1 cellular context compared by ENCODE assay signal in the genomic region with DNA sequence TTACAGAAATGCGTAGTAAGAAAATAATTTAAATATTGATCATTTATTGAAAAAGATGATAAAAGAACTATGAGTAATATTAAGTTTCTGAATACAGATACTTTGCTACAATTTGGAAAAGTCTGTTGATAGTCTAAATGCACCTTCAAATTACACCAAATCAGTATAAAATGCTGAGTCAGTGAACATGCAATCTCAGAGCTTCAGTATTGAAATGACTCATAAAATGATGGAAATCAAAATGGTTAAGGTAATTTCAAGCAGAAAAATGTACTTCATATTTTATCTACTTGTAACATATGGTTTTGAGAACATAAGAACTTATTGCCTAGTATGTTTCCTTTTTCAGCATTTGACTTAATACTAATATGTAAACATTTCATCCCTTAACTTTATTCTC.
A peak's percentile ranks its signal among the peaks of the same experiment; 100 is the strongest.
TF ChIP-seq lines count a peak whose summit lies in the region.

No MANE protein-coding gene starts in this region.

TF ChIP-seq in K562, 482 proteins besides CTCF, POLR2A, EP300 and RAD21 (continued from another document and continues in another):
- TF ChIP-seq ZNF512 (tag; IDR thresholded peaks at IDR 0.05) (no peak), ZMIZ1 (IDR thresholded peaks at IDR 0.05; ENCODE audit: low read depth in 2 of 2, low read length in 2 of 2) (no peak), GABPB1 (CRISPR knock-in tag; IDR thresholded peaks at IDR 0.05) (no peak), RBM22 (IDR thresholded peaks at IDR 0.05; ENCODE audit: low read depth, low read length, poor library complexity, severe bottlenecking) (no peak), NR4A1 (CRISPR knock-in tag; IDR thresholded peaks at IDR 0.05) (no peak), NR4A1 (tag; IDR thresholded peaks at IDR 0.05) (no peak), KAT7 (CRISPR knock-in tag; IDR thresholded peaks at IDR 0.05; ENCODE audit: borderline replicate concordance) (no peak), KDM5B (IDR thresholded peaks at IDR 0.05; ENCODE audit: insufficient replicate concordance, low read depth, low read length) (no peak), ZFX (CRISPR knock-in tag; IDR thresholded peaks at IDR 0.05) (no peak), LCOR (CRISPR knock-in tag; IDR thresholded peaks at IDR 0.05) (no peak), HOXB6 (CRISPR knock-in tag; IDR thresholded peaks at IDR 0.05; ENCODE audit: borderline replicate concordance) (no peak), OTX1 (CRISPR knock-in tag; IDR thresholded peaks at IDR 0.05) (no peak), MYC (IDR thresholded peaks at IDR 0.05; ENCODE audit: low read depth, low read length) (no peak), MYC (CRISPR knock-in tag; IDR thresholded peaks at IDR 0.05; ENCODE audit: borderline replicate concordance, low read depth) (no peak), TOE1 (IDR thresholded peaks at IDR 0.05; ENCODE audit: borderline replicate concordance) (no peak), TOE1 (CRISPR knock-in tag; IDR thresholded peaks at IDR 0.05; ENCODE audit: borderline replicate concordance, low read depth) (no peak), FOXP1 (CRISPR knock-in tag; IDR thresholded peaks at IDR 0.05) (no peak), FUS (optimal IDR thresholded peaks at IDR 0.05; ENCODE audit: low read depth, low read length) (no peak), COPS2 (conservative IDR thresholded peaks at IDR 0.05) (no peak), HDGF (IDR thresholded peaks at IDR 0.05) (no peak), TEAD4 (IDR thresholded peaks at IDR 0.05; ENCODE audit: low read length) (no peak), TEAD4 (CRISPR knock-in tag; IDR thresholded peaks at IDR 0.05; ENCODE audit: borderline replicate concordance) (no peak), TBP (optimal IDR thresholded peaks at IDR 0.05; ENCODE audit: low read depth, low read length) (no peak), ZNF3 (CRISPR knock-in tag; IDR thresholded peaks at IDR 0.05) (no peak), ZBTB11 (CRISPR knock-in tag; IDR thresholded peaks at IDR 0.05) (no peak), PBX2 (CRISPR knock-in tag; IDR thresholded peaks at IDR 0.05; ENCODE audit: low read depth) (no peak), PBX2 (tag; conservative IDR thresholded peaks at IDR 0.05; ENCODE audit: low read depth) (no peak), ZSCAN32 (CRISPR knock-in tag; IDR thresholded peaks at IDR 0.05) (no peak), MAFK (IDR thresholded peaks at IDR 0.05; ENCODE audit: low read length) (peak; percentile 90), TARDBP (IDR thresholded peaks at IDR 0.05) (no peak), NCOA1 (IDR thresholded peaks at IDR 0.05; ENCODE audit: low read depth) (no peak), ARID1B (IDR thresholded peaks at IDR 0.05) (0 out of 2 replicates have a peak, but pooled peaks have one; percentile 12), CBX3 (IDR thresholded peaks at IDR 0.05; ENCODE audit: borderline replicate concordance in 1 of 2, low read length in 2 of 2) (no peak), MTA3 (IDR thresholded peaks at IDR 0.05; ENCODE audit: borderline replicate concordance) (no peak), ZBED1 (IDR thresholded peaks at IDR 0.05) (no peak), PML (IDR thresholded peaks at IDR 0.05; ENCODE audit: low read length) (no peak), ZNF444 (CRISPR knock-in tag; IDR thresholded peaks at IDR 0.05) (no peak), THAP12 (CRISPR knock-in tag; IDR thresholded peaks at IDR 0.05) (no peak)
- TF ChIP-seq, protein P1, sequence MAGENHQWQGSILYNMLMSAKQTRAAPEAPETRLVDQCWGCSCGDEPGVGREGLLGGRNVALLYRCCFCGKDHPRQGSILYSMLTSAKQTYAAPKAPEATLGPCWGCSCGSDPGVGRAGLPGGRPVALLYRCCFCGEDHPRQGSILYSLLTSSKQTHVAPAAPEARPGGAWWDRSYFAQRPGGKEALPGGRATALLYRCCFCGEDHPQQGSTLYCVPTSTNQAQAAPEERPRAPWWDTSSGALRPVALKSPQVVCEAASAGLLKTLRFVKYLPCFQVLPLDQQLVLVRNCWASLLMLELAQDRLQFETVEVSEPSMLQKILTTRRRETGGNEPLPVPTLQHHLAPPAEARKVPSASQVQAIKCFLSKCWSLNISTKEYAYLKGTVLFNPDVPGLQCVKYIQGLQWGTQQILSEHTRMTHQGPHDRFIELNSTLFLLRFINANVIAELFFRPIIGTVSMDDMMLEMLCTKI (IDR thresholded peaks at IDR 0.05; ENCODE audit: partially characterized antibody) = no peak
- TF ChIP-seq, protein P2, sequence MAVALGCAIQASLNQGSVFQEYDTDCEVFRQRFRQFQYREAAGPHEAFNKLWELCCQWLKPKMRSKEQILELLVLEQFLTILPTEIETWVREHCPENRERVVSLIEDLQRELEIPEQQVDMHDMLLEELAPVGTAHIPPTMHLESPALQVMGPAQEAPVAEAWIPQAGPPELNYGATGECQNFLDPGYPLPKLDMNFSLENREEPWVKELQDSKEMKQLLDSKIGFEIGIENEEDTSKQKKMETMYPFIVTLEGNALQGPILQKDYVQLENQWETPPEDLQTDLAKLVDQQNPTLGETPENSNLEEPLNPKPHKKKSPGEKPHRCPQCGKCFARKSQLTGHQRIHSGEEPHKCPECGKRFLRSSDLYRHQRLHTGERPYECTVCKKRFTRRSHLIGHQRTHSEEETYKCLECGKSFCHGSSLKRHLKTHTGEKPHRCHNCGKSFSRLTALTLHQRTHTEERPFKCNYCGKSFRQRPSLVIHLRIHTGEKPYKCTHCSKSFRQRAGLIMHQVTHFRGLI (CRISPR knock-in tag; IDR thresholded peaks at IDR 0.05) = no peak
- TF ChIP-seq, protein P3, sequence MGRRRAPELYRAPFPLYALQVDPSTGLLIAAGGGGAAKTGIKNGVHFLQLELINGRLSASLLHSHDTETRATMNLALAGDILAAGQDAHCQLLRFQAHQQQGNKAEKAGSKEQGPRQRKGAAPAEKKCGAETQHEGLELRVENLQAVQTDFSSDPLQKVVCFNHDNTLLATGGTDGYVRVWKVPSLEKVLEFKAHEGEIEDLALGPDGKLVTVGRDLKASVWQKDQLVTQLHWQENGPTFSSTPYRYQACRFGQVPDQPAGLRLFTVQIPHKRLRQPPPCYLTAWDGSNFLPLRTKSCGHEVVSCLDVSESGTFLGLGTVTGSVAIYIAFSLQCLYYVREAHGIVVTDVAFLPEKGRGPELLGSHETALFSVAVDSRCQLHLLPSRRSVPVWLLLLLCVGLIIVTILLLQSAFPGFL (CRISPR knock-in tag; IDR thresholded peaks at IDR 0.05) = no peak
- TF ChIP-seq, protein P4, sequence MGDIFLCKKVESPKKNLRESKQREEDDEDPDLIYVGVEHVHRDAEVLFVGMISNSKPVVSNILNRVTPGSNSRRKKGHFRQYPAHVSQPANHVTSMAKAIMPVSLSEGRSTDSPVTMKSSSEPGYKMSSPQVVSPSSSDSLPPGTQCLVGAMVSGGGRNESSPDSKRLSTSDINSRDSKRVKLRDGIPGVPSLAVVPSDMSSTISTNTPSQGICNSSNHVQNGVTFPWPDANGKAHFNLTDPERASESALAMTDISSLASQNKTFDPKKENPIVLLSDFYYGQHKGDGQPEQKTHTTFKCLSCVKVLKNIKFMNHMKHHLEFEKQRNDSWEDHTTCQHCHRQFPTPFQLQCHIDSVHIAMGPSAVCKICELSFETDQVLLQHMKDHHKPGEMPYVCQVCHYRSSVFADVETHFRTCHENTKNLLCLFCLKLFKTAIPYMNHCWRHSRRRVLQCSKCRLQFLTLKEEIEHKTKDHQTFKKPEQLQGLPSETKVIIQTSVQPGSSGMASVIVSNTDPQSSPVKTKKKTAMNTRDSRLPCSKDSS (IDR thresholded peaks at IDR 0.05; ENCODE audit: low read depth, partially characterized antibody) = no peak
- TF ChIP-seq, protein P5, sequence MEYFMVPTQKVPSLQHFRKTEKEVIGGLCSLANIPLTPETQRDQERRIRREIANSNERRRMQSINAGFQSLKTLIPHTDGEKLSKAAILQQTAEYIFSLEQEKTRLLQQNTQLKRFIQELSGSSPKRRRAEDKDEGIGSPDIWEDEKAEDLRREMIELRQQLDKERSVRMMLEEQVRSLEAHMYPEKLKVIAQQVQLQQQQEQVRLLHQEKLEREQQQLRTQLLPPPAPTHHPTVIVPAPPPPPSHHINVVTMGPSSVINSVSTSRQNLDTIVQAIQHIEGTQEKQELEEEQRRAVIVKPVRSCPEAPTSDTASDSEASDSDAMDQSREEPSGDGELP (CRISPR knock-in tag; IDR thresholded peaks at IDR 0.05; ENCODE audit: borderline replicate concordance) = no peak
